ENCODE assay signal across 8 cellular contexts in genomic region chr2:11583840-11584529, GRCh38. TPM values are rescaled to one million over a fixed set of nuclear protein-coding genes. Genes with fewer than 3 reads are reported as not detected.
A peak's percentile ranks its signal among the peaks of the same experiment; 100 is the strongest.
DNase-seq lines count a peak whose midpoint lies in the region; ATAC-seq, FAIRE-seq and TF ChIP-seq lines count a peak whose summit lies in the region.

No MANE protein-coding gene starts in this region.

- no peaks in the 10 kb centered on the region for H3K36me3 Mint-ChIP-seq in activated T-cell treated with anti-CD3 and anti-CD28 coated beads, Interleukin-2, amount 50 U/mL, for 24 hours (ENCODE audit: low read depth)

- peak overlapping the region; percentile 15 for H3K4me3 Mint-ChIP-seq in activated T-cell treated with anti-CD3 and anti-CD28 coated beads, Interleukin-2, amount 50 U/mL, for 24 hours

- H3K4me1 ChIP-seq in PC-9 (replicated peaks; ENCODE audit: insufficient read depth): no peaks in the 10 kb centered on the region

- peaks cover 51% of the 10 kb centered on the region for H3K27me3 ChIP-seq in PC-9 (ENCODE audit: insufficient read depth, low read depth)

- no peaks in the 10 kb centered on the region for H3K9me3 Mint-ChIP-seq in activated T-cell treated with anti-CD3 and anti-CD28 coated beads, Interleukin-2, amount 50 U/mL, for 24 hours

- no peaks in the 10 kb centered on the region for H3K9me3 ChIP-seq in PC-9 (ENCODE audit: insufficient read depth, low read depth)

- H3K27ac Mint-ChIP-seq in activated T-cell treated with anti-CD3 and anti-CD28 coated beads, Interleukin-2, amount 50 U/mL, for 24 hours: peak overlapping the region; percentile 71

- H3F3A ChIP-seq in PC-9 (ENCODE audit: insufficient read depth, low read depth): no peaks in the 10 kb centered on the region

- no peak overlapping the region for H3K4me2 ChIP-seq in PC-9

- H3K36me3 ChIP-seq in PC-9 (ENCODE audit: low read depth): no peaks in the 10 kb centered on the region

- BruUV-seq in PC-9 (replicated peaks; lab: Mats Ljungman, UMichigan): no TSS peak

- FAIRE-seq in D721Med (lab: Jason Lieb, UNC): peak; percentile 25

- CTCF ChIA-PET in PC-9 (lab: Charles Lee): interaction anchor here (0.6 to 1.3 kb wide), 6 partner anchors 10 to 170 kb away, joined by 3 to 13 read pairs (median 3); no protein-coding TSS in a partner anchor

- POLR2A ChIA-PET in PC-9 (lab: Charles Lee; ENCODE audit: unreplicated experiment): interaction anchor here (0.6 kb wide), 1 partner anchor 422 kb away, joined by 4 read pairs; no protein-coding TSS in a partner anchor

- no peak overlapping the region for H2AFZ ChIP-seq in PC-9

- peaks cover 21% of the 10 kb centered on the region for H3K4me1 Mint-ChIP-seq in activated T-cell treated with anti-CD3 and anti-CD28 coated beads, Interleukin-2, amount 50 U/mL, for 24 hours (ENCODE audit: low read depth)

- no peaks in the 10 kb centered on the region for H4K20me1 ChIP-seq in PC-9 (ENCODE audit: insufficient read depth)

- TF ChIP-seq CTCF in D721Med (IDR thresholded peaks at IDR 0.05; ENCODE audit: insufficient read depth, missing control alignments) (peak; percentile 93), PC-9 (conservative IDR thresholded peaks at IDR 0.05) (peak; percentile 95), fibroblast of pulmonary artery (IDR thresholded peaks at IDR 0.05; ENCODE audit: low read length, missing control alignments) (peak; percentile 90)

- intact Hi-C loops in PC-9 (cut with micrococcal nuclease; ENCODE audit: unreplicated experiment): loop anchor here (1.0 to 5.0 kb wide), 8 partner anchors 99 to 877 kb away; no protein-coding TSS in a partner anchor

- H3K9me2 ChIP-seq in PC-9 (ENCODE audit: insufficient read depth): no peaks in the 10 kb centered on the region

- no peak overlapping the region for H3K27ac ChIP-seq in PC-9

- peak; percentile 85 for ATAC-seq in GM21360 (IDR thresholded peaks at IDR 0.05; ENCODE audit: unreplicated experiment)

- no peak overlapping the region for H3K4me3 ChIP-seq in PC-9
- H3K4me3 ChIP-seq in fibroblast of pulmonary artery (replicated peaks; ENCODE audit: low read depth, low read length): no peak overlapping the region

- peak; percentile 68 for DNase-seq in D721Med (ENCODE audit: insufficient read length, low spot score)
- DNase-seq in HS-27A (ENCODE audit: low read depth): peak; percentile 90
- DNase-seq in PC-9: peak; percentile 66 to 72
- peak; percentile 89 for DNase-seq in activated T-cell treated with anti-CD3 and anti-CD28 coated beads, Interleukin-2, amount 50 U/mL, for 24 hours
- peak; percentile 95 for DNase-seq in fibroblast of pulmonary artery (ENCODE audit: low read depth)
- DNase-seq in nucleus accumbens (lab: John Stamatoyannopoulos, UW): peak in 54 of 56 donors; percentile 5 to 93 (median 72)
- peak; percentile 90 for DNase-seq in superior temporal gyrus (ENCODE audit: extremely low spot score)

- peaks cover 37% of the 10 kb centered on the region for H3K27me3 Mint-ChIP-seq in activated T-cell treated with anti-CD3 and anti-CD28 coated beads, Interleukin-2, amount 50 U/mL, for 24 hours

- no peaks in the 10 kb centered on the region for H3K79me2 ChIP-seq in PC-9 (ENCODE audit: low read depth)

RNA-seq across cellular contexts. Expression of gene GREB1, which starts 50.1 kb away (rescaled TPM):
- total RNA-seq in PC-9 (2021): 0.20 and 0.37 TPM in 2 replicates
